Comparison of ENCODE assay signal across 8 cellular contexts in the genomic region with DNA sequence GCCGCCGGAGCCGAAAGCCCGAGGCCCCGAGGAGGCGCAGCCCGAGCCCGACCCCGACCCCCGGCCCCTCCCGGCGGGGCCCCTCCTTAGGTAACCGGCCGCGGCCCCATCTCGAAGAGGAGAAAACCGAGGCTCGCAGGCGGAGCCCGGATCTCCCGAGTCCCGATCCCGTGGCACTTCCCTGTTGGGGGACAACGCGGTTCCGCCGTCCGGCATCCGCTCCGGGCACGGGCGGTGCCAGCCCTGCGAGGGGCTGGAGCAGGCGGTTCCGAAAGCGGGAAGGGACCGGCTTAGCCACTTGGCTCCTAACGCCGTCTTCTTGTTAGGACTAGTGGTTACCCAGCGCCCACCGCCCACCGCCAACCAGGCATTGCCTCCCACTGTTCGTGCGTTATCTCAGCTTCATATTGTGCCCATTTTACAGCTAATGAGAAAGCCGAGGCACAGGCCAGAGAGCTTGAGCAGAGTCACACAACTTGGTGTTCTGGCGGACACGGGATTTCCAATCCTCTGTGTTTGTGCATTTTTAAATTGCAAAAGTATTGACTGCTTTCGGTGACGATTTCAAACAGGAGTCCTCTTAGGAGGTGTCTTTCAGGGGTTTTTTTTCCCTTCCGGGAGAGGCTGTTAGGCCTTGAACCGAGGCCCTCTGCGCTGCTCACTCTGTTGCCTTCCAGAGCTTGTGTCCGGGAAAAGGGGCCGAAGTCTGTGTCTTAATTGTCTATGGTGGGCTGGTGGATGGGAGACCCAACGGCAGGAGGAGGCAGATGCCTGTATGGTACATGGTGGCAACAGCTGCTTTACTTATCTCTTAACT. TPM values are rescaled to one million over a fixed set of nuclear protein-coding genes. Genes with fewer than 3 reads are reported as not detected.
DNase-seq lines count a peak whose midpoint lies in the region; ATAC-seq lines count a peak whose summit lies in the region.

No MANE protein-coding gene starts in this region.

- H3K4me3 ChIP-seq in iPS-18c (ENCODE audit: insufficient read depth, low read depth, low read length): peak overlapping the region; percentile 73

- in situ Hi-C loops in KBM-7 (cut with MboI; ENCODE audit: low pct_unique_long_range_greater_than_20kb, low sequenced_read_pairs): no loop called here

- H3K4me3 Mint-ChIP-seq in activated naive CD8-positive, alpha-beta T cell treated with anti-CD3 and anti-CD28 coated beads, Interleukin-2, amount 10 ng/mL, durations not matched to agents 7 days and 5 days: peak overlapping the region; percentile 95

- H3K36me3 Mint-ChIP-seq in activated naive CD8-positive, alpha-beta T cell treated with anti-CD3 and anti-CD28 coated beads, Interleukin-2, amount 10 ng/mL, durations not matched to agents 7 days and 5 days: peaks cover 40% of the 10 kb centered on the region

- H3K27ac Mint-ChIP-seq in activated naive CD8-positive, alpha-beta T cell treated with anti-CD3 and anti-CD28 coated beads, Interleukin-2, amount 10 ng/mL, durations not matched to agents 7 days and 5 days: peak overlapping the region; percentile 81

- H3K4me1 Mint-ChIP-seq in activated naive CD8-positive, alpha-beta T cell treated with anti-CD3 and anti-CD28 coated beads, Interleukin-2, amount 10 ng/mL, durations not matched to agents 7 days and 5 days: peaks cover 32% of the 10 kb centered on the region

- DNase-seq in DMS 273 (lab: John Stamatoyannopoulos, UW; ENCODE audit: unreplicated experiment): peak; percentile 67
- no peak for DNase-seq in DMS 273 treated with DMSO at 0.1 percent for 48 hours (lab: John Stamatoyannopoulos, UW)
- DNase-seq in KBM-7: peak; percentile 47
- no peak for DNase-seq in activated naive CD8-positive, alpha-beta T cell treated with anti-CD3 and anti-CD28 coated beads, Interleukin-2, amount 10 ng/mL, durations not matched to agents 7 days and 5 days
- peak; percentile 42 for DNase-seq in stimulated activated naive CD8-positive, alpha-beta T cell treated with anti-CD3 and anti-CD28 coated beads, Interleukin-15, Interleukin-2, amounts not matched to agents 100 U/mL and 50 U/mL, for 24 hours
- no peak for DNase-seq in NCI-H1105 treated with DMSO at 0.1 percent for 48 hours (lab: John Stamatoyannopoulos, UW)

- H3K27me3 Mint-ChIP-seq in activated naive CD8-positive, alpha-beta T cell treated with anti-CD3 and anti-CD28 coated beads, Interleukin-2, amount 10 ng/mL, durations not matched to agents 7 days and 5 days: no peaks in the 10 kb centered on the region

- peak; percentile 21 for ATAC-seq in GM21576 (IDR thresholded peaks at IDR 0.05; ENCODE audit: unreplicated experiment)
- ATAC-seq in activated naive CD8-positive, alpha-beta T cell treated with anti-CD3 and anti-CD28 coated beads, Interleukin-2, amount 10 ng/mL, durations not matched to agents 7 days and 5 days (ENCODE audit: low read depth): peak; percentile 4
- ATAC-seq in stimulated activated naive CD8-positive, alpha-beta T cell treated with anti-CD3 and anti-CD28 coated beads, Interleukin-15, Interleukin-2, amounts not matched to agents 100 U/mL and 50 U/mL, for 24 hours: peak; percentile 7

- H3K9me3 ChIP-seq in iPS-18c (ENCODE audit: control insufficient read depth, insufficient read depth, low read length): no peaks in the 10 kb centered on the region

- peaks cover 8% of the 10 kb centered on the region for H3K9me3 Mint-ChIP-seq in activated naive CD8-positive, alpha-beta T cell treated with anti-CD3 and anti-CD28 coated beads, Interleukin-2, amount 10 ng/mL, durations not matched to agents 7 days and 5 days

- POLR2A ChIA-PET in activated naive CD8-positive, alpha-beta T cell treated with anti-CD3 and anti-CD28 coated beads, Interleukin-2, amount 10 ng/mL, durations not matched to agents 7 days and 5 days (lab: Charles Lee): interaction anchor here (0.6 to 2.6 kb wide), 8 partner anchors 12 to 437 kb away, joined by 3 to 10 read pairs (median 6); a partner anchor contains a TSS

RNA-seq across cellular contexts. Expression of a gene that starts 0.6 kb away (rescaled TPM):
- total RNA-seq in activated naive CD8-positive, alpha-beta T cell treated with anti-CD3 and anti-CD28 coated beads, Interleukin-2, amount 10 ng/mL, durations not matched to agents 7 days and 5 days: 10 to 100 TPM; 30.5 to 34.4 TPM

RNA-seq across cellular contexts. Expression of a gene that starts 22.3 kb away (rescaled TPM):
- total RNA-seq in activated naive CD8-positive, alpha-beta T cell treated with anti-CD3 and anti-CD28 coated beads, Interleukin-2, amount 10 ng/mL, durations not matched to agents 7 days and 5 days: 10 to 100 TPM; 19.5 to 19.7 TPM

Comparison
In these comparisons a context has a peak if more than half of its experiments do, and no peak if none do; other contexts are left out.
1. DNase-seq: peak in DMS 273 (single experiment), KBM-7 (single experiment) and stimulated activated naive CD8-positive, alpha-beta T cell treated with anti-CD3 and anti-CD28 coated beads, Interleukin-15, Interleukin-2, amounts not matched to agents 100 U/mL and 50 U/mL, for 24 hours (single experiment); none in DMS 273 treated with DMSO at 0.1 percent for 48 hours (single experiment), activated naive CD8-positive, alpha-beta T cell treated with anti-CD3 and anti-CD28 coated beads, Interleukin-2, amount 10 ng/mL, durations not matched to agents 7 days and 5 days (single experiment) and NCI-H1105 treated with DMSO at 0.1 percent for 48 hours (single experiment).
2. Peak in every context shown above with its lines, with median percentiles within 50 percentile points of each other: ATAC-seq.